In genomic region chr6:98845201-98846020, GRCh38 we compare ENCODE assay signal across 8 cellular contexts. TPM values are rescaled to one million over a fixed set of nuclear protein-coding genes. Genes with fewer than 3 reads are reported as not detected.
DNase-seq lines count a peak whose midpoint lies in the region; TF ChIP-seq lines count a peak whose summit lies in the region.

No MANE protein-coding gene starts in this region.

- no peaks in the 10 kb centered on the region for H3K9me3 ChIP-seq in GM23248 (ENCODE audit: low read depth)
- no peaks in the 10 kb centered on the region for H3K9me3 ChIP-seq in neuronal stem cell (replicated peaks in 1 of 2; ENCODE audit: control insufficient read depth in 2 of 2, insufficient read depth in 1 of 2, low read depth in 1 of 2, low read length in 2 of 2)
- no peaks in the 10 kb centered on the region for H3K9me3 ChIP-seq in tibial nerve

- peak overlapping the region; percentile 66 for H3K18ac ChIP-seq in neuronal stem cell (ENCODE audit: low read length)

- H3K36me3 ChIP-seq in GM23248 (ENCODE audit: low read depth) (no peaks in the 10 kb centered on the region), neuronal stem cell (replicated peaks in 1 of 2; ENCODE audit: control insufficient read depth in 2 of 2, insufficient read depth in 2 of 2, low read length in 2 of 2) (peaks cover 0 to 92% of the 10 kb centered on the region in 2 donors), tibial nerve (no peaks in the 10 kb centered on the region)

- H3K4me2 ChIP-seq in GM23248 (ENCODE audit: unreplicated experiment) = peak overlapping the region; percentile 66
- H3K4me2 ChIP-seq in neuronal stem cell (ENCODE audit: insufficient read depth, low read length, poor library complexity, severe bottlenecking) = peak overlapping the region; percentile 79

- WGBS in GM23248 (ENCODE audit: low coverage in 1 of 2, low lambda C conversion rate in 2 of 2, missing lambda C conversion rate in 2 of 2), 2 experiments = 1 to 3% methylated on average over 39 to 48 of the region's 50 CpGs
- no CpG with 5 or more reads among the region's 50 CpGs for WGBS in neuronal stem cell (ENCODE audit: extremely low coverage in 2 of 2, insufficient read length in 2 of 2, insufficient replicate concordance in 1 of 2), 2 donors
- 2% methylated on average over 20 to 37 of the region's 50 CpGs for WGBS in tibial nerve, 2 donors

- peaks cover 43% of the 10 kb centered on the region for H3K27me3 ChIP-seq in GM23248 (replicated peaks; ENCODE audit: insufficient read depth)
- peaks cover 0 to 32% (median 16%) of the 10 kb centered on the region in 3 experiments for H3K27me3 ChIP-seq in neuronal stem cell (ENCODE audit: control insufficient read depth in 3 of 3, insufficient read depth in 3 of 3, low read depth in 1 of 3, low read length in 3 of 3)
- H3K27me3 ChIP-seq in tibial nerve = peaks cover 2 to 84% of the 10 kb centered on the region in 2 donors

- no peak overlapping the region for H2BK12ac ChIP-seq in neuronal stem cell (ENCODE audit: low read length)

- peak in 1 of 2 donors; percentile 33 for TF ChIP-seq EP300 in tibial nerve (IDR thresholded peaks at IDR 0.05)

- H3K4me3 ChIP-seq in GM23248 = peak overlapping the region; percentile 67
- H3K4me3 ChIP-seq in foreskin fibroblast (ENCODE audit: low read depth in 1 of 2, low read length in 2 of 2) = peak overlapping the region; percentile 31 to 40
- H3K4me3 ChIP-seq in neuronal stem cell (ENCODE audit: low read length in 2 of 2) = peak overlapping the region; percentile 78 to 99
- peak overlapping the region; percentile 31 to 53 (median 43) for H3K4me3 ChIP-seq in tibial nerve

- no peaks in the 10 kb centered on the region for H3K79me2 ChIP-seq in GM23248 (ENCODE audit: insufficient read depth)

- TF ChIP-seq POLR2A in tibial nerve (IDR thresholded peaks at IDR 0.05) = peak; percentile 5 to 33

- no peaks in the 10 kb centered on the region for H3K9me2 ChIP-seq in GM23248 (ENCODE audit: insufficient read depth)

- H3F3A ChIP-seq in GM23248 (ENCODE audit: insufficient read depth) = 0 out of 2 replicates have a peak, but pooled peaks cover 7% of the 10 kb centered on the region

- H3K27ac ChIP-seq in GM23248 = no peak overlapping the region
- peak overlapping the region; percentile 78 for H3K27ac ChIP-seq in neuronal stem cell (replicated peaks; ENCODE audit: low read length)
- peak overlapping the region; percentile 37 to 87 (median 75) for H3K27ac ChIP-seq in tibial nerve

- H3K4ac ChIP-seq in neuronal stem cell (ENCODE audit: low read length) = no peak overlapping the region

- peak overlapping the region; percentile 50 for H2BK120ac ChIP-seq in neuronal stem cell (ENCODE audit: low read depth, low read length)

- H2AFZ ChIP-seq in GM23248 = peak overlapping the region; percentile 57
- no peak overlapping the region for H2AFZ ChIP-seq in neuronal stem cell (ENCODE audit: low read length)

- no peak overlapping the region for H3K23ac ChIP-seq in neuronal stem cell (ENCODE audit: low read depth, low read length, poor library complexity)

- no peaks in the 10 kb centered on the region for H4K20me1 ChIP-seq in GM23248 (ENCODE audit: insufficient read depth)

- in situ Hi-C loops in GM23248 (cut with MboI) = loop anchor here (25.0 kb wide), 1 partner anchor 1358 kb away; no protein-coding TSS in a partner anchor

- H3K79me1 ChIP-seq in neuronal stem cell (ENCODE audit: low read depth, low read length) = no peaks in the 10 kb centered on the region

- no peak overlapping the region for H2BK15ac ChIP-seq in neuronal stem cell (ENCODE audit: low read length)

- H3K9ac ChIP-seq in GM23248 (no peak overlapping the region), neuronal stem cell (ENCODE audit: low read depth, low read length, poor library complexity) (no peak overlapping the region)

- no peak overlapping the region for H2BK5ac ChIP-seq in neuronal stem cell (ENCODE audit: low read length)

- H3K14ac ChIP-seq in neuronal stem cell (ENCODE audit: low read length) = no peak overlapping the region

- DNase-seq in EL (peak; percentile 82), GM23248 (peak; percentile 90), Kasumi-1 (lab: John Stamatoyannopoulos, UW) (peak; percentile 81 to 87), RKO (ENCODE audit: low spot score) (peak; percentile 67), foreskin fibroblast (peak; percentile 67 to 91), neuronal stem cell (ENCODE audit: low spot score) (peak; percentile 89), tibial nerve (ENCODE audit: low spot score in 2 of 2) (peak in 1 of 2 donors; percentile 71)
- DNase-seq in activated effector memory CD4-positive, alpha-beta T cell treated with anti-CD3 and anti-CD28 coated beads, Interleukin-2, amount 50 U/mL, for 16 hours = peak; percentile 87

- TF ChIP-seq CTCF in foreskin fibroblast (IDR thresholded peaks at IDR 0.05; ENCODE audit: low read depth, low read length) (peak; percentile 90), tibial nerve (IDR thresholded peaks at IDR 0.05) (peak; percentile 77 to 88 (median 81))

- H4K8ac ChIP-seq in neuronal stem cell (ENCODE audit: low read depth, low read length) = no peak overlapping the region

- no peak overlapping the region for H4K91ac ChIP-seq in neuronal stem cell (ENCODE audit: low read depth, low read length, poor library complexity)

- no peak overlapping the region for H2AK5ac ChIP-seq in neuronal stem cell (ENCODE audit: low read depth, low read length)

- no peaks in the 10 kb centered on the region for H3K4me1 ChIP-seq in GM23248 (ENCODE audit: insufficient read depth)
- H3K4me1 ChIP-seq in neuronal stem cell (ENCODE audit: control insufficient read depth in 2 of 2, insufficient read depth in 1 of 2, low read depth in 1 of 2, low read length in 2 of 2) = peaks cover 5 to 15% of the 10 kb centered on the region in 2 donors
- H3K4me1 ChIP-seq in tibial nerve = peaks cover 0 to 58% (median 17%) of the 10 kb centered on the region in 4 donors

RNA-seq across cellular contexts. Expression of gene POU3F2, which starts 11.0 kb away (rescaled TPM):
- total RNA-seq in GM23248 (2014; rRNA removed; shearing (Covaris generic)) = not detected in 2 replicates
- 0.05 TPM in 1 of 2 replicates, not detected in the other for polyA plus RNA-seq in GM23248 (2016; fragmentation: Nextera tagmentation; extraction: Ambion mirVana)
- polyA plus RNA-seq in neuronal stem cell (2013, experiment 1 of 2) = 11.3 TPM
- polyA plus RNA-seq in neuronal stem cell (2013, experiment 2 of 2) = 12.1 TPM
- 1 to 10 TPM; 1.8 to 4.4 (median 3.6) TPM for total RNA-seq in tibial nerve

Comparison
In these comparisons a context has a peak if more than half of its experiments do, and no peak if none do; other contexts are left out.
1. H3K4me3 ChIP-seq: peak in every context shown above with its lines; median percentile 88 in neuronal stem cell; 67 in GM23248; 43 in tibial nerve; 36 in foreskin fibroblast.